In genomic region chr17:49217651-49218413, GRCh38 we compare ENCODE assay signal across 8 cellular contexts. TPM values are rescaled to one million over a fixed set of nuclear protein-coding genes. Genes with fewer than 3 reads are reported as not detected.
DNase-seq lines count a peak whose midpoint lies in the region; ATAC-seq and TF ChIP-seq lines count a peak whose summit lies in the region.

No MANE protein-coding gene starts in this region.

- peaks cover 57 to 72% of the 10 kb centered on the region in 2 donors for H3K4me1 Mint-ChIP-seq in stimulated activated naive B cell treated with anti-CD40 and anti-IgM and Interleukin-4, amounts not matched to agents 10 μg/mL and 1 μg/mL and 100 μg/mL, for 72 hours

- peaks cover 4 to 5% of the 10 kb centered on the region in 2 donors for H3K27me3 Mint-ChIP-seq in stimulated activated naive B cell treated with anti-CD40 and anti-IgM and Interleukin-4, amounts not matched to agents 10 μg/mL and 1 μg/mL and 100 μg/mL, for 72 hours

- peaks cover 34 to 59% of the 10 kb centered on the region in 2 donors for H3K36me3 Mint-ChIP-seq in stimulated activated naive B cell treated with anti-CD40 and anti-IgM and Interleukin-4, amounts not matched to agents 10 μg/mL and 1 μg/mL and 100 μg/mL, for 72 hours

- H3K9me3 Mint-ChIP-seq in stimulated activated naive B cell treated with anti-CD40 and anti-IgM and Interleukin-4, amounts not matched to agents 10 μg/mL and 1 μg/mL and 100 μg/mL, for 72 hours: peaks cover 0 to 2% of the 10 kb centered on the region in 2 donors

- H3K4me3 Mint-ChIP-seq in stimulated activated naive B cell treated with anti-CD40 and anti-IgM and Interleukin-4, amounts not matched to agents 10 μg/mL and 1 μg/mL and 100 μg/mL, for 72 hours: peak overlapping the region; percentile 66 to 80

- peak; percentile 12 for TF ChIP-seq POLR2A in GM18526 (IDR thresholded peaks at IDR 0.05; ENCODE audit: extremely low read depth, insufficient read length)

- intact Hi-C loops in cardiac septum (cut with DNase I): no loop called here

- ATAC-seq in HG03108 (IDR thresholded peaks at IDR 0.05; ENCODE audit: unreplicated experiment): peak; percentile 38
- ATAC-seq in stimulated activated naive B cell treated with anti-CD40 and anti-IgM and Interleukin-4, amounts not matched to agents 10 μg/mL and 1 μg/mL and 100 μg/mL, for 72 hours (replicated peaks): peak; percentile 67 to 73
- ATAC-seq in GM19455 (IDR thresholded peaks at IDR 0.05; ENCODE audit: unreplicated experiment): no peak

- H3K27ac Mint-ChIP-seq in stimulated activated naive B cell treated with anti-CD40 and anti-IgM and Interleukin-4, amounts not matched to agents 10 μg/mL and 1 μg/mL and 100 μg/mL, for 72 hours: peak overlapping the region; percentile 86

- DNase-seq in activated CD4-positive, alpha-beta T cell treated with anti-CD3 and anti-CD28 coated beads for 4 hours: peak; percentile 55 to 58
- DNase-seq in cardiac septum (ENCODE audit: low spot score): peak; percentile 88
- DNase-seq in stimulated activated naive B cell treated with anti-CD40 and anti-IgM and Interleukin-4, amounts not matched to agents 10 μg/mL and 1 μg/mL and 100 μg/mL, for 72 hours: peak; percentile 51
- no peak for DNase-seq in NCI-H2107 treated with DMSO at 0.1 percent for 48 hours (lab: John Stamatoyannopoulos, UW; ENCODE audit: unreplicated experiment)
- DNase-seq in inferior parietal cortex (ENCODE audit: extremely low spot score): no peak

RNA-seq across cellular contexts. Expression of gene ABI3, which starts 7.3 kb away (rescaled TPM):
- 6.0 TPM for total RNA-seq in cardiac septum

RNA-seq across cellular contexts. Expression of gene GNGT2, which starts 7.5 kb away (rescaled TPM):
- total RNA-seq in cardiac septum: 1.2 TPM

RNA-seq across cellular contexts. Expression of gene PHOSPHO1, which starts 12.8 kb away (rescaled TPM):
- total RNA-seq in cardiac septum: 3.8 TPM

Comparison
In these comparisons a context has a peak if more than half of its experiments do, and no peak if none do; other contexts are left out.
1. DNase-seq: peak in activated CD4-positive, alpha-beta T cell treated with anti-CD3 and anti-CD28 coated beads for 4 hours (2 of 2), cardiac septum (single experiment) and stimulated activated naive B cell treated with anti-CD40 and anti-IgM and Interleukin-4, amounts not matched to agents 10 μg/mL and 1 μg/mL and 100 μg/mL, for 72 hours (single experiment); none in NCI-H2107 treated with DMSO at 0.1 percent for 48 hours (single experiment) and inferior parietal cortex (single experiment).